In genomic region chr11:67436459-67437081, GRCh38 we compare ENCODE assay signal across 1 cellular context.
TF ChIP-seq lines count a peak whose summit lies in the region.

No MANE protein-coding gene starts in this region.

TF ChIP-seq in K562, 482 proteins besides CTCF, POLR2A, EP300 and RAD21 (continued from another document):
- TF ChIP-seq ATF4 (CRISPR knock-in tag; IDR thresholded peaks at IDR 0.05), result 0 out of 2 replicates have a peak, but pooled peaks have one; percentile 9
- no peak for TF ChIP-seq CBFB (CRISPR knock-in tag; IDR thresholded peaks at IDR 0.05)
- peak; percentile 34; the same call in 1 of the 2 replicates for TF ChIP-seq GABPB1 (CRISPR knock-in tag; IDR thresholded peaks at IDR 0.05)
- TF ChIP-seq GABPA (tag; conservative IDR thresholded peaks at IDR 0.05; ENCODE audit: low read depth), result peak; percentile 7; the same call in 1 of the 2 replicates
- TF ChIP-seq XRCC4 (IDR thresholded peaks at IDR 0.05; ENCODE audit: extremely low read depth, insufficient read depth, insufficient read length), result no peak
- TF ChIP-seq ESRRA (IDR thresholded peaks at IDR 0.05; ENCODE audit: borderline replicate concordance, low read depth), result peak; percentile 33; the same call in 1 of the 2 replicates
- peak; percentile 46; the same call in 1 of the 2 replicates for TF ChIP-seq SMAD4 (CRISPR knock-in tag; conservative IDR thresholded peaks at IDR 0.05)
- peak; percentile 60; the same call in 1 of the 2 replicates for TF ChIP-seq CC2D1A (IDR thresholded peaks at IDR 0.05)
- TF ChIP-seq NR2C1 (IDR thresholded peaks at IDR 0.05), result peak; percentile 60
- peak; percentile 66 for TF ChIP-seq NR2C1 (tag; IDR thresholded peaks at IDR 0.05)
- TF ChIP-seq KAT7 (CRISPR knock-in tag; IDR thresholded peaks at IDR 0.05; ENCODE audit: borderline replicate concordance), result peak; percentile 72
- no peak for TF ChIP-seq HDAC6 (IDR thresholded peaks at IDR 0.05; ENCODE audit: low read depth, low read length)
- peak; percentile 48 for TF ChIP-seq SMARCA4 (IDR thresholded peaks at IDR 0.05)
- TF ChIP-seq OTX1 (CRISPR knock-in tag; IDR thresholded peaks at IDR 0.05), result peak; percentile 40; the same call in 1 of the 2 replicates
- TF ChIP-seq RBBP5 (IDR thresholded peaks at IDR 0.05; ENCODE audit: borderline replicate concordance, insufficient read depth, low read length, poor library complexity, severe bottlenecking), result no peak
- peak; percentile 55 to 60; a peak in 2 of 4 replicates for TF ChIP-seq ARNT (IDR thresholded peaks at IDR 0.05)
- TF ChIP-seq ZNF398 (CRISPR knock-in tag; IDR thresholded peaks at IDR 0.05), result no peak
- TF ChIP-seq E2F8 (IDR thresholded peaks at IDR 0.05; ENCODE audit: low read depth, partially characterized antibody), result peak; percentile 46
- no peak for TF ChIP-seq SIRT6 (IDR thresholded peaks at IDR 0.05; ENCODE audit: low read depth, low read length)
- no peak for TF ChIP-seq ELF4 (CRISPR knock-in tag; IDR thresholded peaks at IDR 0.05)
- TF ChIP-seq TAL1 (IDR thresholded peaks at IDR 0.05), result peak; percentile 25; the same call in 1 of the 2 replicates
- TF ChIP-seq MYC (IDR thresholded peaks at IDR 0.05; ENCODE audit: low read depth, low read length), result peak; percentile 76
- TF ChIP-seq MYC (CRISPR knock-in tag; IDR thresholded peaks at IDR 0.05; ENCODE audit: borderline replicate concordance, low read depth), result no peak
- peak; percentile 92 for TF ChIP-seq TFAP4 (CRISPR knock-in tag; IDR thresholded peaks at IDR 0.05; ENCODE audit: borderline replicate concordance)
- peak in 1 of 2 experiments; percentile 62; a peak in 2 of 4 replicates for TF ChIP-seq MNT (conservative IDR thresholded peaks at IDR 0.05)
- peak; percentile 65; the same call in 1 of the 2 replicates for TF ChIP-seq HMBOX1 (IDR thresholded peaks at IDR 0.05)
- TF ChIP-seq PCBP2 (IDR thresholded peaks at IDR 0.05; ENCODE audit: low read depth, low read length, poor library complexity, severe bottlenecking), result no peak
- TF ChIP-seq ZNF217 (CRISPR knock-in tag; IDR thresholded peaks at IDR 0.05), result no peak
- peak; percentile 16; the same call in 1 of the 2 replicates for TF ChIP-seq EGR1 (conservative IDR thresholded peaks at IDR 0.05)
- TF ChIP-seq ILK (tag; IDR thresholded peaks at IDR 0.05; ENCODE audit: borderline replicate concordance, low read depth), result no peak
- TF ChIP-seq AFF1 (IDR thresholded peaks at IDR 0.05; ENCODE audit: low read depth in 1 of 2, partially characterized antibody in 2 of 2), result peak in 1 of 2 experiments; percentile 50
- peak in 1 of 2 experiments; percentile 78; a peak in 1 of 3 replicates for TF ChIP-seq CBX3 (IDR thresholded peaks at IDR 0.05; ENCODE audit: borderline replicate concordance in 1 of 2, low read length in 2 of 2)
- peak; percentile 2; the same call in 1 of the 2 replicates for TF ChIP-seq CBFA2T2 (conservative IDR thresholded peaks at IDR 0.05)
- TF ChIP-seq AFF4 (CRISPR knock-in tag; IDR thresholded peaks at IDR 0.05), result peak; percentile 63
- TF ChIP-seq ZNF639 (CRISPR knock-in tag; conservative IDR thresholded peaks at IDR 0.05 in 1 of 2, IDR thresholded peaks at IDR 0.05 in 1 of 2), result no peak; a peak in 1 of 4 replicates
- peak; percentile 42 for TF ChIP-seq JUND (IDR thresholded peaks at IDR 0.05; ENCODE audit: borderline replicate concordance, low read depth, low read length)
- TF ChIP-seq JUND (tag; IDR thresholded peaks at IDR 0.05; ENCODE audit: borderline replicate concordance, low read depth, low read length), result no peak; the same call in 2 of the 3 replicates
- peak; percentile 93 for TF ChIP-seq ZNF263 (CRISPR knock-in tag; IDR thresholded peaks at IDR 0.05; ENCODE audit: borderline replicate concordance)
